ENCODE assay signal across 24 cellular contexts in the genomic region with DNA sequence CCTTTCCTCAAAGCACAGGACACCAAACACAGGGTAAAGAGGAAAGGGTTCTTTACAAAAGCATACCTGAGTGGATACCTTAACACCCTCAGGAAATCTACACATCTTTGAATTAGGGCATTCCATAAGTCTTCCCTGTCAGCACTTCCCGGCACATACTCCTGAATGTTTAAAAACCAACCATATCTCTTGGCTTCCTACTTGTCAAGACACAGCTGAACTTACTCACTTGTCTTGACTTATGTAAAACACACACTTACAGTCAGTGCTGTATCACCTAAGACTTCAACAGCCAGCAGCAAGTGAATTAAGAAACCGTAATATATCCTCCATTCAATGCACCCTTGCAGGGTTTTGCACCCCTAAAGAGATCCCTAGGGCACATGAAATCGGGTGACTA.
"Had no signal": no experiment of that assay in that cellular context is flagged by ENCODE, and none has a peak within 500 bp of the region (broad histone marks: within the 10 kb centered on the region; RNA-seq: fewer than 3 reads in every experiment).

No MANE protein-coding gene starts in this region.

- H3K9ac ChIP-seq: parathyroid adenoma had no signal

- H3K27ac ChIP-seq: hepatocyte, left ventricle myocardium inferior, parathyroid adenoma, VCaP had no signal

- H3K4me3 ChIP-seq: hepatocyte, left ventricle myocardium inferior, mucosa of descending colon had no signal

- H3K27me3 ChIP-seq: hepatocyte had no signal

- H3K36me3 ChIP-seq: left ventricle myocardium inferior had no signal

- H3K79me2 ChIP-seq: parathyroid adenoma had no signal

- DNase-seq: activated CD4-positive, alpha-beta T cell treated with anti-CD3 and anti-CD28 coated beads, Interleukin-2, amount 10 ng/mL, durations not matched to agents 24 days and 14 days; activated CD8-positive, alpha-beta T cell treated with anti-CD3 and anti-CD28 coated beads for 36 hours; activated gamma-delta T cell; activated naive CD4-positive, alpha-beta T cell treated with anti-CD3 and anti-CD28 coated beads, Interleukin-2, amount 50 U/mL, for 16 hours; activated naive CD8-positive, alpha-beta T cell treated with anti-CD3 and anti-CD28 coated beads, Interleukin-2, amount 50 U/mL, for 24 hours; anterior cingulate cortex; central memory CD4-positive, alpha-beta T cell; dermis blood vessel endothelial cell; effector CD8-positive, alpha-beta T cell; foreskin melanocyte; glutamatergic neuron; immature natural killer cell; kidney glomerular epithelial cell; left ventricle myocardium inferior; mucosa of descending colon; nephron progenitor cell; right cardiac atrium; stimulated activated CD4-positive, alpha-beta T cell treated with anti-CD3 and anti-CD28 coated beads, Interleukin-12 subunit alpha, Interleukin-12 subunit beta, amount 100 ng/mL, for 4 hours; stimulated activated CD4-positive, alpha-beta T cell treated with anti-CD3 and anti-CD28 coated beads, Interleukin-4, amount 100 ng/mL, for 4 hours; stimulated activated naive CD8-positive, alpha-beta T cell treated with anti-CD3 and anti-CD28 coated beads, Interleukin-15, Interleukin-2, amounts not matched to agents 100 U/mL and 50 U/mL, for 24 hours had no signal

- H3K4me2 ChIP-seq: hepatocyte had no signal

- H2AFZ ChIP-seq: hepatocyte, parathyroid adenoma had no signal

- ATAC-seq: activated CD4-positive, CD25-positive, alpha-beta regulatory T cell treated with anti-CD3 and anti-CD28 coated beads, Interleukin-2, amount 50 U/mL, for 24 hours; activated CD8-positive, alpha-beta T cell treated with anti-CD3 and anti-CD28 coated beads for 36 hours; activated naive CD8-positive, alpha-beta T cell treated with anti-CD3 and anti-CD28 coated beads, Interleukin-2, amount 50 U/mL, for 24 hours; mucosa of descending colon; right cardiac atrium; stimulated activated naive CD8-positive, alpha-beta T cell treated with anti-CD3 and anti-CD28 coated beads, Interleukin-15, Interleukin-2, amounts not matched to agents 100 U/mL and 50 U/mL, for 24 hours had no signal

- H3K9me3 ChIP-seq: left ventricle myocardium inferior, mucosa of descending colon had no signal

- H3K4me1 ChIP-seq: parathyroid adenoma had no signal
